Comparison of ENCODE assay signal across 16 cellular contexts in the genomic region with DNA sequence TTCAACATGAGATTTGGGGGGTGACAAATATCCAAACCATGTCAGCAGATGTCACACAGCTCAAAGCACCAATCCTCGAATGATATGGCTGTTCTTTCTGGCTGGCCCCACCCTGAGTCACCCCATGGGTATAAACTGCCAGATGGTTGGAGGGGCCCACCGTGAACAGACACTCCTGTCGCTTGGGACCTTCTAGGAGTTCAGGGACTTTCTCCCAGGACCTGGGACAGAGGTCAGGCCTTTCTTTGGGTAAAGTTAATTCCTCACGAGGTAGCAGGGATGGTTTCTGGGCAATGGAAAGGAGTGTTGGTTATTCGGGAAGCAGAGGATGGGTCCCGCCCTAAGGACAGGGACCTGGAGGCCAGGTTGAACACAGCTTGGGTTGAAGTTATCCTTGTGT.
DNase-seq lines count a peak whose midpoint lies in the region; TF ChIP-seq lines count a peak whose summit lies in the region.
"Had no signal": no experiment of that assay in that cellular context is flagged by ENCODE, and none has a peak within 500 bp of the region (broad histone marks: within the 10 kb centered on the region; RNA-seq: fewer than 3 reads in every experiment).

No MANE protein-coding gene starts in this region.

- H3K4me1 ChIP-seq in hepatocyte (ENCODE audit: insufficient read depth), result no peaks in the 10 kb centered on the region
- H3K4me1 ChIP-seq: A549; BLaER1 treated with 17β-estradiol and CSF1 and Interleukin-3, amounts not matched to agents 10 nM and 100 nM; Caco-2 had no signal

- no peaks in the 10 kb centered on the region for H3K9me2 ChIP-seq in hepatocyte (replicated peaks; ENCODE audit: insufficient read depth)

- H3K27me3 ChIP-seq in hepatocyte, result no peaks in the 10 kb centered on the region
- H3K27me3 ChIP-seq: BLaER1 treated with 17β-estradiol and CSF1 and Interleukin-3, amounts not matched to agents 10 nM and 100 nM had no signal

- H4K20me1 ChIP-seq in hepatocyte (ENCODE audit: insufficient read depth, poor library complexity, severe bottlenecking), result no peaks in the 10 kb centered on the region
- H4K20me1 ChIP-seq: BLaER1 treated with 17β-estradiol and CSF1 and Interleukin-3, amounts not matched to agents 10 nM and 100 nM had no signal

- 87% methylated on average over 6 of the region's 6 CpGs for WGBS in hepatocyte (ENCODE audit: low lambda C conversion rate, missing lambda C conversion rate)

- no peak for TF ChIP-seq CTCF in coronary artery (IDR thresholded peaks at IDR 0.05)
- TF ChIP-seq CTCF in hepatocyte (IDR thresholded peaks at IDR 0.05; ENCODE audit: poor library complexity), result no peak

- H3K27ac ChIP-seq in coronary artery (no peak overlapping the region), hepatocyte (peak overlapping the region; percentile 53)
- H3K27ac ChIP-seq: 22Rv1; A549; BLaER1 treated with 17β-estradiol and CSF1 and Interleukin-3, amounts not matched to agents 10 nM and 100 nM; C4-2B had no signal

- no peaks in the 10 kb centered on the region for H3K9me3 ChIP-seq in hepatocyte (ENCODE audit: low read depth)
- H3K9me3 ChIP-seq: A549; BLaER1 treated with 17β-estradiol and CSF1 and Interleukin-3, amounts not matched to agents 10 nM and 100 nM; Caco-2 had no signal

- DNase-seq in NCI-H82 (lab: John Stamatoyannopoulos, UW) (peak; percentile 26), NCI-H82 treated with DMSO at 0.1 percent for 48 hours (lab: John Stamatoyannopoulos, UW; ENCODE audit: unreplicated experiment) (no peak), coronary artery (ENCODE audit: low spot score) (peak; percentile 45), hepatocyte (ENCODE audit: low spot score) (no peak), inferior parietal cortex (ENCODE audit: extremely low spot score) (no peak)
- DNase-seq: AML-193; Caco-2; Calu3; CD4-positive, alpha-beta T cell; CD8-positive, alpha-beta T cell; DMS79 treated with DMSO at 0.1 percent for 48 hours; GF-D8 had no signal

- H3K4me2 ChIP-seq in hepatocyte, result peak overlapping the region; percentile 60
- H3K4me2 ChIP-seq: A549; BLaER1 treated with 17β-estradiol and CSF1 and Interleukin-3, amounts not matched to agents 10 nM and 100 nM had no signal

- no peaks in the 10 kb centered on the region for H3K36me3 ChIP-seq in hepatocyte (replicated peaks; ENCODE audit: insufficient read depth, low read depth)
- H3K36me3 ChIP-seq: BLaER1 treated with 17β-estradiol and CSF1 and Interleukin-3, amounts not matched to agents 10 nM and 100 nM had no signal

- no peaks in the 10 kb centered on the region for H3K79me2 ChIP-seq in hepatocyte

- H2AFZ ChIP-seq in hepatocyte, result no peak overlapping the region

- H3K4me3 ChIP-seq in coronary artery (no peak overlapping the region), hepatocyte (no peak overlapping the region)
- H3K4me3 ChIP-seq: A549; BLaER1 treated with 17β-estradiol and CSF1 and Interleukin-3, amounts not matched to agents 10 nM and 100 nM had no signal

Comparison
In these comparisons a context has a peak if more than half of its experiments do, and no peak if none do; other contexts are left out.
1. DNase-seq: peak in NCI-H82 (single experiment) and coronary artery (single experiment); none in NCI-H82 treated with DMSO at 0.1 percent for 48 hours (single experiment), hepatocyte (single experiment) and inferior parietal cortex (single experiment).